30 cellular contexts compared by ENCODE assay signal in genomic region chr1:190138266-190138665, GRCh38.
"Had no signal": no experiment of that assay in that cellular context is flagged by ENCODE, and none has a peak within 500 bp of the region (broad histone marks: within the 10 kb centered on the region; RNA-seq: fewer than 3 reads in every experiment).

No MANE protein-coding gene starts in this region.

- H3K27ac ChIP-seq: dorsolateral prefrontal cortex, epithelial cell of prostate, gastrocnemius medialis, neural progenitor cell, prostate gland, right atrium auricular region, stomach, thyroid gland, vagina had no signal

- ATAC-seq: esophagus mucosa, gastrocnemius medialis, left lobe of liver, mucosa of descending colon, sciatic nerve had no signal

- FAIRE-seq: kidney had no signal

- H3K9ac ChIP-seq: neural progenitor cell had no signal

- H3K27me3 Mint-ChIP-seq: naive B cell had no signal

- H3K9me3 ChIP-seq: gastrocnemius medialis, mucosa of descending colon, prostate gland, right atrium auricular region, stomach, thyroid gland, vagina had no signal

- H3K9me3 Mint-ChIP-seq: mesothelial cell of epicardium, nephron, neural progenitor cell had no signal

- H3K4me1 ChIP-seq: gastrocnemius medialis, neural progenitor cell, prostate gland, right atrium auricular region, stomach, thyroid gland, vagina had no signal

- H3K4me3 Mint-ChIP-seq: mesothelial cell of epicardium, naive B cell, nephron, neural progenitor cell had no signal

- H3K27ac Mint-ChIP-seq: mesothelial cell of epicardium, naive B cell, nephron, neural progenitor cell had no signal

- H3K4me1 Mint-ChIP-seq: mesothelial cell of epicardium, naive B cell, nephron, neural progenitor cell had no signal

- H3K36me3 ChIP-seq: gastrocnemius medialis, neural progenitor cell, prostate gland, right atrium auricular region, stomach, thyroid gland, vagina had no signal

- H3K4me3 ChIP-seq: dorsolateral prefrontal cortex, gastrocnemius medialis, lung, mucosa of descending colon, neural progenitor cell, prostate gland, right atrium auricular region, smooth muscle cell, stomach, thyroid gland, vagina had no signal

- H3K4me2 ChIP-seq: neural progenitor cell, smooth muscle cell had no signal

- H2AFZ ChIP-seq: neural progenitor cell had no signal

- H3K27me3 ChIP-seq: dorsolateral prefrontal cortex, gastrocnemius medialis, neural progenitor cell, right atrium auricular region, stomach, thyroid gland, vagina had no signal

- H3K36me3 Mint-ChIP-seq: mesothelial cell of epicardium, naive B cell, neural progenitor cell had no signal

- DNase-seq: dorsolateral prefrontal cortex; effector CD4-positive, alpha-beta T cell; foreskin fibroblast; gastrocnemius medialis; head of caudate nucleus; kidney; mesenchymal stem cell; mucosa of descending colon; naive B cell; nucleus accumbens; stimulated activated CD4-positive, alpha-beta T cell treated with anti-CD3 and anti-CD28 coated beads, Interleukin-12 subunit alpha, Interleukin-12 subunit beta, amount 100 ng/mL, for 4 hours; stimulated activated CD4-positive, alpha-beta T cell treated with anti-CD3 and anti-CD28 coated beads, Interleukin-1b, Interleukin-23, amount 100 ng/mL, for 48 hours; stimulated activated CD4-positive, alpha-beta T cell treated with anti-CD3 and anti-CD28 coated beads, Interleukin-4, amount 100 ng/mL, for 1 hour; stimulated activated CD8-positive, alpha-beta memory T cell treated with anti-CD3 and anti-CD28 coated beads, Interleukin-4, amount 100 ng/mL, for 48 hours; stimulated activated naive CD4-positive, alpha-beta T cell treated with Interleukin-2 at 50 U/mL for 16 hours; stomach; thyroid gland; trophoblast cell had no signal
